In genomic region chr18:45652703-45653490, GRCh38 we compare ENCODE assay signal across 19 cellular contexts. TPM values are rescaled to one million over a fixed set of nuclear protein-coding genes. Genes with fewer than 3 reads are reported as not detected.
DNase-seq lines count a peak whose midpoint lies in the region; ATAC-seq and TF ChIP-seq lines count a peak whose summit lies in the region.
"Had no signal": no experiment of that assay in that cellular context is flagged by ENCODE, and none has a peak within 500 bp of the region (broad histone marks: within the 10 kb centered on the region; RNA-seq: fewer than 3 reads in every experiment).

No MANE protein-coding gene starts in this region.

- H3K27me3 ChIP-seq in IMR-90 (ENCODE audit: control insufficient read depth, insufficient read depth, low read length): peaks cover 11% of the 10 kb centered on the region
- no peaks in the 10 kb centered on the region for H3K27me3 ChIP-seq in Caco-2 (replicated peaks; ENCODE audit: control insufficient read depth, insufficient read depth, low read length)

- no peak overlapping the region for H2AK5ac ChIP-seq in IMR-90 (ENCODE audit: low read depth, low read length)

- H3K4me1 Mint-ChIP-seq in WTC11 (peaks cover 19% of the 10 kb centered on the region), Caco-2 (ENCODE audit: low read depth, unreplicated experiment) (peaks cover 7% of the 10 kb centered on the region)
- H3K4me1 Mint-ChIP-seq: activated B cell treated with CpG ODN at 0.5 μM for 24 hours had no signal

- H3K27me3 Mint-ChIP-seq in WTC11 (ENCODE audit: low read depth) (peaks cover 30% of the 10 kb centered on the region), Caco-2 (ENCODE audit: insufficient read depth, unreplicated experiment) (no peaks in the 10 kb centered on the region)
- H3K27me3 Mint-ChIP-seq: activated naive CD4-positive, alpha-beta T cell treated with anti-CD3 and anti-CD28 coated beads, Interleukin-2, amount 50 U/mL, for 24 hours had no signal

- no peak overlapping the region for H3K14ac ChIP-seq in IMR-90 (replicated peaks; ENCODE audit: low read depth, low read length)

- H3K9me3 ChIP-seq in IMR-90 (ENCODE audit: control insufficient read depth, insufficient read depth, low read length) (no peaks in the 10 kb centered on the region), Caco-2 (no peaks in the 10 kb centered on the region)
- H3K9me3 ChIP-seq: psoas muscle had no signal

- no peak for TF ChIP-seq RAD21 in IMR-90 (IDR thresholded peaks at IDR 0.05; ENCODE audit: low read length)

- H3K4me1 ChIP-seq in IMR-90 (ENCODE audit: control insufficient read depth, insufficient read depth, low read length) (no peaks in the 10 kb centered on the region; the same call in 1 of the 2 replicates), Caco-2 (peaks cover 6% of the 10 kb centered on the region; the same call in 1 of the 2 replicates)
- H3K4me1 ChIP-seq: psoas muscle had no signal

- no peak overlapping the region for H3K9ac ChIP-seq in IMR-90 (ENCODE audit: low read depth, low read length)

- no peak overlapping the region for H3K4ac ChIP-seq in IMR-90 (ENCODE audit: low read depth, low read length)

- TF ChIP-seq CTCF in IMR-90 (conservative IDR thresholded peaks at IDR 0.05; ENCODE audit: low read depth, low read length) (no peak), WTC11 (IDR thresholded peaks at IDR 0.05) (no peak), Caco-2 (IDR thresholded peaks at IDR 0.05; ENCODE audit: insufficient read depth in 1 of 2, low read depth in 1 of 2, low read length in 1 of 2, severe bottlenecking in 1 of 2, unreplicated experiment in 1 of 2) (no peak)

- H2BK15ac ChIP-seq in IMR-90 (ENCODE audit: low read depth, low read length): no peak overlapping the region

- no peaks in the 10 kb centered on the region for H4K20me1 ChIP-seq in IMR-90 (ENCODE audit: insufficient read depth, low read length)

- H2AK9ac ChIP-seq in IMR-90 (replicated peaks; ENCODE audit: low read depth, low read length, poor library complexity): peak overlapping the region; percentile 26

- intact Hi-C loops in IMR-90 (cut with micrococcal nuclease) (no loop called here), Caco-2 (cut with micrococcal nuclease; ENCODE audit: unreplicated experiment) (no loop called here)

- no peak overlapping the region for H3K23ac ChIP-seq in IMR-90 (ENCODE audit: low read depth, low read length)

- H3K27ac ChIP-seq in IMR-90 (ENCODE audit: insufficient read depth, low read length): no peak overlapping the region
- H3K27ac ChIP-seq: psoas muscle, SK-N-MC had no signal

- H3K36me3 Mint-ChIP-seq in WTC11: 0 out of 2 replicates have a peak, but pooled peaks cover 4% of the 10 kb centered on the region
- no peaks in the 10 kb centered on the region for H3K36me3 Mint-ChIP-seq in Caco-2 (ENCODE audit: insufficient read depth, unreplicated experiment)
- H3K36me3 Mint-ChIP-seq: natural killer cell treated with Interleukin-12 subunit alpha and Interleukin-12 subunit beta and Interleukin-15 and Interleukin-18, amount 100 ng/mL, for 72 hours had no signal

- no peak overlapping the region for H2AFZ ChIP-seq in IMR-90 (replicated peaks; ENCODE audit: low read length, poor library complexity)

- H2BK20ac ChIP-seq in IMR-90 (ENCODE audit: low read depth, low read length): no peak overlapping the region

- H3K4me3 ChIP-seq in IMR-90 (ENCODE audit: insufficient read depth, low read depth, low read length) (no peak overlapping the region), Caco-2 (ENCODE audit: low read depth, low read length) (no peak overlapping the region)
- H3K4me3 ChIP-seq: psoas muscle, SK-N-MC had no signal

- POLR2A ChIA-PET in IMR-90 (lab: Charles Lee; ENCODE audit: unreplicated experiment): no interaction called here
- POLR2A ChIA-PET in WTC11 (lab: Charles Lee): no interaction called here
- POLR2A ChIA-PET in Caco-2 (lab: Charles Lee): no interaction called here

- dilution Hi-C loops in IMR-90 (cut with HindIII; ENCODE audit: low sequenced_read_pairs, unreplicated experiment): no loop called here

- in situ Hi-C loops in IMR-90 (cut with MboI; ENCODE audit: low sequenced_read_pairs): loop anchor here (25.0 kb wide), 1 partner anchor 1009 kb away; the partner anchor contains the start of gene LOXHD1

- H3K4me2 ChIP-seq in IMR-90 (ENCODE audit: low read depth, low read length): no peak overlapping the region

- no peaks in the 10 kb centered on the region for H3K9me1 ChIP-seq in IMR-90 (ENCODE audit: insufficient read depth, low read length)

- no peak overlapping the region for H3K4me3 Mint-ChIP-seq in WTC11
- no peak overlapping the region for H3K4me3 Mint-ChIP-seq in Caco-2 (ENCODE audit: unreplicated experiment)
- H3K4me3 Mint-ChIP-seq: activated B cell treated with CpG ODN at 0.5 μM for 24 hours; activated naive CD4-positive, alpha-beta T cell treated with anti-CD3 and anti-CD28 coated beads, Interleukin-2, amount 50 U/mL, for 24 hours; natural killer cell treated with Interleukin-12 subunit alpha and Interleukin-12 subunit beta and Interleukin-15 and Interleukin-18, amount 100 ng/mL, for 72 hours had no signal

- no peak overlapping the region for H2BK120ac ChIP-seq in IMR-90 (ENCODE audit: low read depth, low read length)

- H2BK5ac ChIP-seq in IMR-90 (ENCODE audit: low read depth, low read length, poor library complexity, severe bottlenecking): no peak overlapping the region

- BruUV-seq in IMR-90 (replicated peaks; lab: Mats Ljungman, UMichigan) (no TSS peak), Caco-2 (replicated peaks; lab: Mats Ljungman, UMichigan) (no TSS peak)

- TF ChIP-seq POLR2A in IMR-90 (IDR thresholded peaks at IDR 0.05; ENCODE audit: low read depth, low read length): no peak

- WGBS in IMR-90 (ENCODE audit: extremely low coverage in 2 of 2, insufficient read length in 1 of 2), 2 experiments: no CpG with 5 or more reads among the region's 7 CpGs

- DNase-seq in DMS53 (lab: John Stamatoyannopoulos, UW) (peak; percentile 26), IMR-90 (peak; percentile 31), WTC11 (ENCODE audit: low spot score) (no peak), iPS-NIHi11 (ENCODE audit: low spot score) (peak; percentile 43), NCI-H446 treated with DMSO at 0.1 percent for 48 hours (lab: John Stamatoyannopoulos, UW) (no peak), Caco-2 (no peak), NCI-H2171 treated with DMSO at 0.1 percent for 48 hours (lab: John Stamatoyannopoulos, UW) (no peak)
- DNase-seq: activated B cell treated with CpG ODN at 0.5 μM for 24 hours, DND-41, NCI-H1092, NCI-H345, psoas muscle, substantia nigra had no signal

- no peak overlapping the region for H4K5ac ChIP-seq in IMR-90 (ENCODE audit: low read depth, low read length)

- H3K56ac ChIP-seq in IMR-90 (ENCODE audit: extremely low read depth, insufficient read depth, low read length): no peak overlapping the region

- CTCF ChIA-PET in IMR-90 (lab: Yijun Ruan, JAX) (no interaction called here), WTC11 (lab: Charles Lee) (interaction anchor here (0.8 to 2.3 kb wide), 6 partner anchors 9 to 257 kb away, joined by 3 to 10 read pairs (median 7); no protein-coding TSS in a partner anchor), Caco-2 (lab: Charles Lee) (no interaction called here)

- H3K36me3 ChIP-seq in IMR-90 (ENCODE audit: control insufficient read depth, insufficient read depth, low read length) (no peaks in the 10 kb centered on the region), Caco-2 (ENCODE audit: control insufficient read depth, insufficient read depth, low read length) (no peaks in the 10 kb centered on the region)

- H3K18ac ChIP-seq in IMR-90 (ENCODE audit: low read depth, low read length): no peak overlapping the region

- no peak overlapping the region for H4K8ac ChIP-seq in IMR-90 (ENCODE audit: low read depth in 2 of 2, low read length in 2 of 2)

- H3K27ac Mint-ChIP-seq in WTC11: no peak overlapping the region
- no peak overlapping the region for H3K27ac Mint-ChIP-seq in Caco-2 (ENCODE audit: unreplicated experiment)
- H3K27ac Mint-ChIP-seq: activated B cell treated with CpG ODN at 0.5 μM for 24 hours; activated naive CD4-positive, alpha-beta T cell treated with anti-CD3 and anti-CD28 coated beads, Interleukin-2, amount 50 U/mL, for 24 hours; natural killer cell treated with Interleukin-12 subunit alpha and Interleukin-12 subunit beta and Interleukin-15 and Interleukin-18, amount 100 ng/mL, for 72 hours had no signal

- no peak overlapping the region for H4K91ac ChIP-seq in IMR-90 (ENCODE audit: insufficient read depth, low read depth, low read length)

- ATAC-seq in IMR-90 (ENCODE audit: low read depth) (peak; percentile 42; the same call in 1 of the 2 replicates), WTC11 (peak; percentile 75), HG02759 (IDR thresholded peaks at IDR 0.05; ENCODE audit: unreplicated experiment) (no peak)
- ATAC-seq: natural killer cell treated with Interleukin-12 subunit alpha and Interleukin-12 subunit beta and Interleukin-15 and Interleukin-18, amount 100 ng/mL, for 72 hours; psoas muscle had no signal

- peaks cover 32% of the 10 kb centered on the region for H3K9me3 Mint-ChIP-seq in WTC11
- no peaks in the 10 kb centered on the region for H3K9me3 Mint-ChIP-seq in Caco-2 (ENCODE audit: unreplicated experiment)
- H3K9me3 Mint-ChIP-seq: activated B cell treated with CpG ODN at 0.5 μM for 24 hours; activated naive CD4-positive, alpha-beta T cell treated with anti-CD3 and anti-CD28 coated beads, Interleukin-2, amount 50 U/mL, for 24 hours; natural killer cell treated with Interleukin-12 subunit alpha and Interleukin-12 subunit beta and Interleukin-15 and Interleukin-18, amount 100 ng/mL, for 72 hours had no signal

- no peaks in the 10 kb centered on the region for H3K79me1 ChIP-seq in IMR-90 (ENCODE audit: low read depth in 1 of 2, low read length in 2 of 2)

TF ChIP-seq in IMR-90, 13 proteins besides CTCF, POLR2A, EP300 and RAD21:
- TF ChIP-seq MXI1 (IDR thresholded peaks at IDR 0.05; ENCODE audit: borderline replicate concordance, low read depth, low read length): no peak
- no peak for TF ChIP-seq RFX5 (IDR thresholded peaks at IDR 0.05; ENCODE audit: low read depth, low read length)
- TF ChIP-seq MAFK (IDR thresholded peaks at IDR 0.05; ENCODE audit: low read depth, low read length): no peak
TF ChIP-seq in IMR-90: peak in this region for 0.

TF ChIP-seq in WTC11, 78 proteins besides CTCF, POLR2A, EP300 and RAD21 (continues in another document):
- TF ChIP-seq NR2C2 (CRISPR knock-in tag; IDR thresholded peaks at IDR 0.05) (no peak), PRRX2 (CRISPR knock-in tag; IDR thresholded peaks at IDR 0.05) (no peak), NFYB (CRISPR knock-in tag; conservative IDR thresholded peaks at IDR 0.05; ENCODE audit: low read depth) (no peak), FOXJ3 (CRISPR knock-in tag; IDR thresholded peaks at IDR 0.05; ENCODE audit: borderline replicate concordance) (no peak), KAT7 (CRISPR knock-in tag; IDR thresholded peaks at IDR 0.05; ENCODE audit: borderline replicate concordance) (no peak), SMAD3 (CRISPR knock-in tag; IDR thresholded peaks at IDR 0.05; ENCODE audit: borderline replicate concordance) (no peak), ELF4 (CRISPR knock-in tag; IDR thresholded peaks at IDR 0.05; ENCODE audit: low read depth) (no peak)

RNA-seq across cellular contexts. Expression of gene SLC14A2, which starts 37.6 kb away (rescaled TPM):
- total RNA-seq in IMR-90 (2012; rRNA removed): not detected in 2 replicates
- 0.03 TPM in 1 of 2 replicates, not detected in the other for polyA plus RNA-seq in IMR-90 (2012; rRNA removed)
- polyA plus RNA-seq in IMR-90 (2012; cell fraction: cytosol; rRNA removed): not detected in 2 replicates
- not detected in 2 replicates for polyA plus RNA-seq in IMR-90 (2012; cell fraction: nucleus; rRNA removed; ENCODE audit: low replicate concordance)
- total RNA-seq in WTC11 (2021): 0.05 to 0.07 TPM in 2 of 3 replicates, not detected in the other
- 0.32 and 0.34 TPM in 2 replicates for total RNA-seq in Caco-2 (2022)
- total RNA-seq: activated B cell treated with CpG ODN at 0.5 μM for 24 hours, HT-29, lower leg skin had no signal

Comparison
In these comparisons a context has a peak if more than half of its experiments do, and no peak if none do; other contexts are left out.
1. DNase-seq: peak in DMS53 (single experiment), IMR-90 (single experiment) and iPS-NIHi11 (single experiment); none in WTC11 (single experiment), NCI-H446 treated with DMSO at 0.1 percent for 48 hours (single experiment), Caco-2 (0 of 2) and NCI-H2171 treated with DMSO at 0.1 percent for 48 hours (single experiment).